Comparison of ENCODE assay signal across 8 cellular contexts in genomic region chr22:24243417-24243816, GRCh38. TPM values are rescaled to one million over a fixed set of nuclear protein-coding genes. Genes with fewer than 3 reads are reported as not detected.
A peak's percentile ranks its signal among the peaks of the same experiment; 100 is the strongest.
DNase-seq lines count a peak whose midpoint lies in the region; FAIRE-seq and TF ChIP-seq lines count a peak whose summit lies in the region.
"Not testable (repeated sequence)": the region's sequence is repeated elsewhere in the genome, so short reads cannot be mapped to it uniquely, and the experiment has no call there.

No MANE protein-coding gene starts in this region.

- FAIRE-seq in endothelial cell of umbilical vein (lab: Jason Lieb, UNC), result not testable (repeated sequence)

- dilution Hi-C loops in endothelial cell of umbilical vein (cut with MboI; ENCODE audit: extremely low pct_ligation_motif_present, low sequenced_read_pairs), result not testable (repeated sequence)

- H3K27ac ChIP-seq in endothelial cell of umbilical vein (ENCODE audit: insufficient read depth, low read depth, low read length) (peak overlapping the region; percentile 58), suprapubic skin (peak overlapping the region; percentile 30)
- H3K27ac ChIP-seq in neural progenitor cell, result not testable (repeated sequence)

- not testable (repeated sequence) for H3K27me3 Mint-ChIP-seq in neural progenitor cell (ENCODE audit: insufficient read depth, low read depth)

- BruUV-seq in endothelial cell of umbilical vein (replicated peaks; lab: Mats Ljungman, UMichigan), result not testable (repeated sequence)

- TF ChIP-seq EP300 in suprapubic skin (IDR thresholded peaks at IDR 0.05), result not testable (repeated sequence)

- H3K27ac Mint-ChIP-seq in neural progenitor cell, result not testable (repeated sequence)

- H2AFZ ChIP-seq in endothelial cell of umbilical vein (ENCODE audit: low read depth, low read length), result not testable (repeated sequence)
- peak overlapping the region; percentile 100 for H2AFZ ChIP-seq in neural progenitor cell (replicated peaks)

- CTCF ChIA-PET in endothelial cell of umbilical vein (lab: Charles Lee), result interaction anchor here (1.1 to 2.7 kb wide), 8 partner anchors 9 to 53 kb away, joined by 3 to 27 read pairs (median 8); no protein-coding TSS in a partner anchor

- H3K4me1 ChIP-seq in endothelial cell of umbilical vein (ENCODE audit: control insufficient read depth, extremely low read depth, insufficient read depth, low read length) (peaks cover 56% of the 10 kb centered on the region), suprapubic skin (peaks cover 46% of the 10 kb centered on the region)
- H3K4me1 ChIP-seq in neural progenitor cell, result not testable (repeated sequence)

- no CpG with 5 or more reads among the region's 3 CpGs for WGBS in suprapubic skin

- peak overlapping the region in 2 of 3 experiments; percentile 16 to 19 for H3K4me3 ChIP-seq in endothelial cell of umbilical vein (replicated peaks in 1 of 3; ENCODE audit: insufficient read depth in 1 of 3, low read depth in 1 of 3, low read length in 3 of 3)
- not testable (repeated sequence) for H3K4me3 ChIP-seq in neural progenitor cell
- H3K4me3 ChIP-seq in suprapubic skin, result peak overlapping the region; percentile 47

- peak; percentile 48 for DNase-seq in DMS 273 treated with DMSO at 0.1 percent for 48 hours (lab: John Stamatoyannopoulos, UW)
- DNase-seq in NCI-H1694 treated with DMSO at 0.1 percent for 48 hours (lab: John Stamatoyannopoulos, UW), result peak; percentile 2
- peak; percentile 70 for DNase-seq in UCSD-AML1 (lab: John Stamatoyannopoulos, UW; ENCODE audit: unreplicated experiment)
- peak; percentile 37 for DNase-seq in amniotic epithelial cell (ENCODE audit: low read depth)
- peak; percentile 39 for DNase-seq in endothelial cell of umbilical vein (ENCODE audit: low read depth, low spot score)
- peak; percentile 35 for DNase-seq in iris pigment epithelial cell (ENCODE audit: low read depth)
- DNase-seq in neural progenitor cell (ENCODE audit: low spot score), result not testable (repeated sequence)
- DNase-seq in suprapubic skin (ENCODE audit: low spot score in 2 of 2), result peak in 1 of 2 donors; percentile 78

- POLR2A ChIA-PET in endothelial cell of umbilical vein (lab: Charles Lee), result not testable (repeated sequence)

- H3K79me2 ChIP-seq in endothelial cell of umbilical vein (ENCODE audit: control insufficient read depth, insufficient read depth, low read length), result peaks cover 22% of the 10 kb centered on the region
- H3K79me2 ChIP-seq in neural progenitor cell (ENCODE audit: low read depth), result not testable (repeated sequence)

- not testable (repeated sequence) for H3K9me1 ChIP-seq in endothelial cell of umbilical vein (replicated peaks; ENCODE audit: control insufficient read depth, extremely low read depth, insufficient read depth, low read length)

- not testable (repeated sequence) for H3K9me3 ChIP-seq in endothelial cell of umbilical vein (replicated peaks; ENCODE audit: control insufficient read depth, insufficient read depth, low read length); neural progenitor cell (ENCODE audit: low read depth); suprapubic skin

- not testable (repeated sequence) for TF ChIP-seq CTCF in endothelial cell of umbilical vein (IDR thresholded peaks at IDR 0.05; ENCODE audit: extremely low read depth in 1 of 2, insufficient read depth in 1 of 2, low read depth in 1 of 2, low read length in 2 of 2); neural progenitor cell (IDR thresholded peaks at IDR 0.05); suprapubic skin (IDR thresholded peaks at IDR 0.05)

- not testable (repeated sequence) for H3K27me3 ChIP-seq in endothelial cell of umbilical vein (ENCODE audit: control insufficient read depth in 2 of 2, insufficient read depth in 2 of 2, low read length in 2 of 2); neural progenitor cell; suprapubic skin

- not testable (repeated sequence) for H3K4me3 Mint-ChIP-seq in neural progenitor cell

- H3F3A ChIP-seq in neural progenitor cell (ENCODE audit: low read depth), result not testable (repeated sequence)

- not testable (repeated sequence) for H3K36me3 ChIP-seq in endothelial cell of umbilical vein (ENCODE audit: control insufficient read depth in 2 of 2, extremely low read depth in 1 of 2, insufficient read depth in 2 of 2, low read length in 2 of 2); neural progenitor cell; suprapubic skin

- not testable (repeated sequence) for H4K20me1 ChIP-seq in endothelial cell of umbilical vein (replicated peaks; ENCODE audit: control insufficient read depth, extremely low read depth, insufficient read depth, low read length); neural progenitor cell (ENCODE audit: low read depth)

- not testable (repeated sequence) for H3K9me3 Mint-ChIP-seq in neural progenitor cell

- not testable (repeated sequence) for H3K36me3 Mint-ChIP-seq in neural progenitor cell

- H3K4me1 Mint-ChIP-seq in neural progenitor cell, result peaks cover 16% of the 10 kb centered on the region

- intact Hi-C loops in endothelial cell of umbilical vein (cut with micrococcal nuclease), result loop anchor here (10.0 kb wide), 1 partner anchor 289 kb away; no protein-coding TSS in a partner anchor

- not testable (repeated sequence) for H3K9ac ChIP-seq in endothelial cell of umbilical vein (replicated peaks; ENCODE audit: extremely low read depth, insufficient read depth, low read length); neural progenitor cell

- not testable (repeated sequence) for TF ChIP-seq POLR2A in endothelial cell of umbilical vein (IDR thresholded peaks at IDR 0.05; ENCODE audit: low read depth, low read length); suprapubic skin (IDR thresholded peaks at IDR 0.05)

- peak overlapping the region; percentile 69 for H3K4me2 ChIP-seq in endothelial cell of umbilical vein (ENCODE audit: insufficient read depth, low read length)
- H3K4me2 ChIP-seq in neural progenitor cell, result not testable (repeated sequence)

TF ChIP-seq in endothelial cell of umbilical vein, 7 proteins besides CTCF, POLR2A, EP300 and RAD21:
- TF ChIP-seq FOS (IDR thresholded peaks at IDR 0.05; ENCODE audit: borderline replicate concordance, insufficient read depth, low read length), result peak; percentile 18
- TF ChIP-seq POLR2AphosphoS5 (IDR thresholded peaks at IDR 0.05; ENCODE audit: insufficient read depth, low read depth, low read length), result peak; percentile 39

RNA-seq across cellular contexts. Expression of gene GGT5, which starts 1.5 kb away (rescaled TPM):
- 35.1 and 45.9 TPM in 2 replicates for total RNA-seq in endothelial cell of umbilical vein
- polyA plus RNA-seq in endothelial cell of umbilical vein, result 293 and 501 TPM in 2 replicates
- polyA plus RNA-seq in endothelial cell of umbilical vein (2011; cell fraction: cytosol; rRNA removed), result 87.8 and 97.1 TPM in 2 replicates
- 197 and 275 TPM in 2 replicates for polyA plus RNA-seq in endothelial cell of umbilical vein (2011; cell fraction: nucleus; rRNA removed)
- 84.1 and 102 TPM in 2 replicates for polyA plus RNA-seq in endothelial cell of umbilical vein (2012)
- polyA minus RNA-seq in endothelial cell of umbilical vein, result 197 and 218 TPM in 2 replicates
- not detected for polyA minus RNA-seq in endothelial cell of umbilical vein (2011; cell fraction: cytosol; rRNA and poly(A)+ RNA removed)
- 68.1 and 104 TPM in 2 replicates for polyA minus RNA-seq in endothelial cell of umbilical vein (2011; cell fraction: nucleus; rRNA and poly(A)+ RNA removed)
- total RNA-seq in neural progenitor cell (ENCODE audit: low replicate concordance), result not detected in 2 replicates
- total RNA-seq in suprapubic skin, result 10 to 100 TPM; 13.4 to 38.8 (median 17.5) TPM

RNA-seq across cellular contexts. Expression of gene SPECC1L, which starts 27.2 kb away (rescaled TPM):
- total RNA-seq in endothelial cell of umbilical vein, result 63.2 and 79.3 TPM in 2 replicates
- 18.8 and 22.8 TPM in 2 replicates for polyA plus RNA-seq in endothelial cell of umbilical vein
- 25.7 and 26.4 TPM in 2 replicates for polyA plus RNA-seq in endothelial cell of umbilical vein (2011; cell fraction: cytosol; rRNA removed)
- polyA plus RNA-seq in endothelial cell of umbilical vein (2011; cell fraction: nucleus; rRNA removed), result 52.7 and 57.4 TPM in 2 replicates
- 29.0 and 36.1 TPM in 2 replicates for polyA plus RNA-seq in endothelial cell of umbilical vein (2012)
- polyA minus RNA-seq in endothelial cell of umbilical vein, result 51.1 and 60.3 TPM in 2 replicates
- 15.2 TPM for polyA minus RNA-seq in endothelial cell of umbilical vein (2011; cell fraction: cytosol; rRNA and poly(A)+ RNA removed)
- 55.3 and 60.1 TPM in 2 replicates for polyA minus RNA-seq in endothelial cell of umbilical vein (2011; cell fraction: nucleus; rRNA and poly(A)+ RNA removed)
- 35.8 and 48.9 TPM in 2 replicates for total RNA-seq in neural progenitor cell (ENCODE audit: low replicate concordance)
- 10 to 100 TPM; 15.7 to 28.5 (median 21.4) TPM for total RNA-seq in suprapubic skin

Comparison
In these comparisons a context has a peak if more than half of its experiments do, and no peak if none do; other contexts are left out.
1. RNA of gene GGT5, which starts 1.5 kb away (total RNA-seq): 35.1 to 45.9 TPM in endothelial cell of umbilical vein and 13.4 to 38.8 TPM in suprapubic skin; not detected in neural progenitor cell; every median in the first group is over 10 times any median in the second.